In the genomic region with DNA sequence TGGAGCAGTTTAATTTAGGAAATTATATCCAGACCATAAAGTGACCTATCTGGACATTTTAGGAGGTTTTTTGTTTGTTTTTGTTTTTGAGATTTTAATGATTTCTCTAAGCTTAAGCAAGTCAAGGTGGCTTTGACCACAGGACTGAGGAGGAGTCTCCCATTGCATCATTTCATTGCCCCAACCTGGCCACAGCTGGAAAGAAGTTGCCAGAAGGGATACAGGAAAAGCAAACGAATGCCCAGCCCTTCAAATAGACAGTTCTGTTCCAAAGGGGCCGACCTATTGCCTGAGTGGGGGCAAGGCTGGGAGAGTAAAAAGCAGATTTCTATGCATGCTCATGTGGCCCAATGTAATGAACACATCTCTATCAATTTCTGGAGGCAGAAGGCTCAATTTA, we compare ENCODE assay signal across 27 cellular contexts. TPM values are rescaled to one million over a fixed set of nuclear protein-coding genes. Genes with fewer than 3 reads are reported as not detected.
"Had no signal": no experiment of that assay in that cellular context is flagged by ENCODE, and none has a peak within 500 bp of the region (broad histone marks: within the 10 kb centered on the region; RNA-seq: fewer than 3 reads in every experiment).

No MANE protein-coding gene starts in this region.

- H3K4me3 ChIP-seq: body of pancreas had no signal

- H3K9me3 ChIP-seq: body of pancreas had no signal

- DNase-seq: activated CD4-positive, alpha-beta T cell treated with anti-CD3 and anti-CD28 coated beads for 4 hours; activated CD8-positive, alpha-beta memory T cell treated with anti-CD3 and anti-CD28 coated beads, Interleukin-2, amount 50 U/mL, for 4 hours; activated CD8-positive, alpha-beta T cell treated with anti-CD3 and anti-CD28 coated beads for 36 hours; activated gamma-delta T cell treated with Interleukin-2 at 50 U/mL for 16 hours; activated naive CD4-positive, alpha-beta T cell treated with anti-CD3 and anti-CD28 coated beads, Interleukin-2, amount 50 U/mL, for 16 hours; activated T-cell treated with anti-CD3 and anti-CD28 coated beads, Interleukin-2, amount 50 U/mL, for 72 hours; aorta; body of pancreas; central memory CD4-positive, alpha-beta T cell; Karpas-422; MM.1S; NCI-H1105; NCI-H1436; NCI-H1694 treated with DMSO at 0.1 percent for 48 hours; NCI-H2029 treated with DMSO at 0.1 percent for 48 hours; NCI-H345; NCI-H510A; NCI-H526 treated with DMSO at 0.1 percent for 48 hours; NCI-H82; SIG-M5; T-helper 17 cell; T1000 had no signal

- H3K4me3 Mint-ChIP-seq: activated CD8-positive, alpha-beta T cell treated with anti-CD3 and anti-CD28 coated beads for 36 hours; activated T-cell treated with anti-CD3 and anti-CD28 coated beads, Interleukin-2, amount 50 U/mL, for 72 hours; T-helper 17 cell had no signal

- H3K27me3 ChIP-seq: body of pancreas had no signal

- ATAC-seq: activated CD4-positive, CD25-positive, alpha-beta regulatory T cell treated with anti-CD3 and anti-CD28 coated beads, Interleukin-2, amount 50 U/mL, for 24 hours; activated CD8-positive, alpha-beta T cell treated with anti-CD3 and anti-CD28 coated beads for 36 hours; activated T-cell treated with anti-CD3 and anti-CD28 coated beads, Interleukin-2, amount 50 U/mL, for 72 hours; body of pancreas; T-helper 17 cell had no signal

- H3K27ac ChIP-seq: VCaP had no signal

- H3K27ac Mint-ChIP-seq: activated CD8-positive, alpha-beta T cell treated with anti-CD3 and anti-CD28 coated beads for 36 hours; activated T-cell treated with anti-CD3 and anti-CD28 coated beads, Interleukin-2, amount 50 U/mL, for 72 hours; activated T-helper 2 cell treated with anti-CD3 and anti-CD28 coated beads, Interferon-gamma antibody, Interleukin-2, Interleukin-4, amounts not matched to agents 10 μg/mL and 5 μg/mL and 100 μg/mL, durations not matched to agents 14 hours and 24 hours and 36 hours had no signal

- H3K9me3 Mint-ChIP-seq: activated CD8-positive, alpha-beta T cell treated with anti-CD3 and anti-CD28 coated beads for 36 hours; activated T-cell treated with anti-CD3 and anti-CD28 coated beads, Interleukin-2, amount 50 U/mL, for 72 hours; activated T-helper 2 cell treated with anti-CD3 and anti-CD28 coated beads, Interferon-gamma antibody, Interleukin-2, Interleukin-4, amounts not matched to agents 10 μg/mL and 5 μg/mL and 100 μg/mL, durations not matched to agents 14 hours and 24 hours and 36 hours had no signal

RNA-seq across cellular contexts. Expression of a gene that starts 12.0 kb away (rescaled TPM):
- total RNA-seq: activated CD8-positive, alpha-beta T cell treated with anti-CD3 and anti-CD28 coated beads for 36 hours; activated T-cell treated with anti-CD3 and anti-CD28 coated beads, Interleukin-2, amount 50 U/mL, for 72 hours; activated T-helper 2 cell treated with anti-CD3 and anti-CD28 coated beads, Interferon-gamma antibody, Interleukin-2, Interleukin-4, amounts not matched to agents 10 μg/mL and 5 μg/mL and 100 μg/mL, durations not matched to agents 14 hours and 24 hours and 36 hours; aorta; bronchial epithelial cell; RPMI7951; T-helper 17 cell had no signal
